ENCODE assay signal across 21 cellular contexts in genomic region chr7:14841850-14842249, GRCh38.
"Had no signal": no experiment of that assay in that cellular context is flagged by ENCODE, and none has a peak within 500 bp of the region (broad histone marks: within the 10 kb centered on the region; RNA-seq: fewer than 3 reads in every experiment).

No MANE protein-coding gene starts in this region.

- H3K36me3 Mint-ChIP-seq: activated naive CD4-positive, alpha-beta T cell treated with anti-CD3 and anti-CD28 coated beads, Interleukin-2, amount 10 ng/mL, durations not matched to agents 7 days and 5 days had no signal

- H3K27ac ChIP-seq: cardiac muscle cell, pancreas, tibial nerve, uterus, VCaP had no signal

- DNase-seq: activated CD4-positive, alpha-beta T cell treated with anti-CD3 and anti-CD28 coated beads for 1 hour; activated CD4-positive, alpha-beta T cell treated with anti-CD3 and anti-CD28 coated beads, Interleukin-2, amount 50 U/mL, for 4 hours; activated naive CD4-positive, alpha-beta T cell treated with anti-CD3 and anti-CD28 coated beads, Interleukin-2, amount 10 ng/mL, durations not matched to agents 7 days and 5 days; activated T-cell treated with anti-CD3 and anti-CD28 coated beads for 4 hours; hippocampal formation; midbrain; pancreas; stimulated activated CD4-positive, alpha-beta T cell treated with anti-CD3 and anti-CD28 coated beads, Interleukin-15, amount 100 ng/mL, for 24 hours; stimulated activated CD4-positive, alpha-beta T cell treated with anti-CD3 and anti-CD28 coated beads, Interleukin-4, amount 100 ng/mL, for 1 hour; stimulated activated naive CD4-positive, alpha-beta T cell; T-helper 1 cell; T1000; uterus had no signal

- H3K4me3 Mint-ChIP-seq: activated naive CD4-positive, alpha-beta T cell treated with anti-CD3 and anti-CD28 coated beads, Interleukin-2, amount 10 ng/mL, durations not matched to agents 7 days and 5 days; neural crest cell had no signal

- H3K27me3 Mint-ChIP-seq: activated naive CD4-positive, alpha-beta T cell treated with anti-CD3 and anti-CD28 coated beads, Interleukin-2, amount 10 ng/mL, durations not matched to agents 7 days and 5 days had no signal

- H3K36me3 ChIP-seq: cardiac muscle cell, pancreas, tibial nerve, uterus had no signal

- H3K4me3 ChIP-seq: cardiac muscle cell, pancreas, tibial nerve, uterus had no signal

- H3K4me1 ChIP-seq: pancreas, tibial nerve, uterus had no signal

- H3K27ac Mint-ChIP-seq: activated naive CD4-positive, alpha-beta T cell treated with anti-CD3 and anti-CD28 coated beads, Interleukin-2, amount 10 ng/mL, durations not matched to agents 7 days and 5 days; activated T-helper 2 cell treated with anti-CD3 and anti-CD28 coated beads, Interferon-gamma antibody, Interleukin-2, Interleukin-4, amounts not matched to agents 10 μg/mL and 5 μg/mL and 100 μg/mL, durations not matched to agents 14 hours and 24 hours and 36 hours had no signal

- H3K27me3 ChIP-seq: cardiac muscle cell, pancreas, tibial nerve, uterus had no signal

- H3K9me3 ChIP-seq: pancreas, tibial nerve, uterus had no signal

- FAIRE-seq: astrocyte, colon, keratinocyte, pancreas had no signal

- H3K4me1 Mint-ChIP-seq: activated naive CD4-positive, alpha-beta T cell treated with anti-CD3 and anti-CD28 coated beads, Interleukin-2, amount 10 ng/mL, durations not matched to agents 7 days and 5 days; neural crest cell had no signal
